ENCODE assay signal across 1 cellular context in the genomic region with DNA sequence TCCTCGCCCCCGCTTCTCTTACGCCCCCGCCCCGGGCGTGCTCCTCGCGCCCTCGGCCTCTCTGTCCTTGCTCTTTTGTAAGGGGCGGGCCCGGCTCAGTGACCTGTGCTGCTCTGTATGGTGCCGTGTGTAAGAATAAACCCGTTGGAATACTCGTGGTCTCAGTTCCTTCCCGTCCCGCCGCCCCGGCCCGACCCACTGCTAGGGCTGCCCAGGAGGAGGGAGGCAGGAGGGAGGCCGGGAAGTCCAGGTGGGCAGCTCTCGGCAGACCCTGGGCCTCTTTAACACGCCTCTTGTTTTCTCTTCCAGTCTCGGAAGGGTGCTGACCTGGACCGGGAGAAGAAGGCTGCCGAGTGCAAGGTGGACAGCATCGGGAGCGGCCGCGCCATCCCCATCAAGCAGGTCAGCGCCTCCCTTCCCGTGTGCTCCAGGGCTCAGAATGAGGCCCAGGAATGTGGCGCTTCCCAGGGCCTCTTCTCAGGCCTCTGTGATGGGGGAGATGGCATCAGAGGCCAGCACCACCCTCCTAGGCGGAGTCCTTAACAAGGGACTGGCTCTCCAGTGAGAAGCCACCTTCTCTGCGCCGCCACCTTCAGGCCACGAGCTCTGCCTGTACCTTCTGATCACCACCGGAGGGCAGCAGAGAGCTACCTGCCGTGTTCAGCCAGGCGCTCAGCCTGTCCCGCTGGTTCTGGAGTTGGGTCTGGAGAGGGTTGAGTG.
TF ChIP-seq lines count a peak whose summit lies in the region.

No MANE protein-coding gene starts in this region.

TF ChIP-seq in IMR-90, 13 proteins besides CTCF, POLR2A, EP300 and RAD21:
- TF ChIP-seq MXI1 (IDR thresholded peaks at IDR 0.05; ENCODE audit: borderline replicate concordance, low read depth, low read length), result no peak
- TF ChIP-seq SMC3 (IDR thresholded peaks at IDR 0.05; ENCODE audit: low read depth, low read length), result peak; percentile 68
